ENCODE assay signal across 9 cellular contexts in the genomic region with DNA sequence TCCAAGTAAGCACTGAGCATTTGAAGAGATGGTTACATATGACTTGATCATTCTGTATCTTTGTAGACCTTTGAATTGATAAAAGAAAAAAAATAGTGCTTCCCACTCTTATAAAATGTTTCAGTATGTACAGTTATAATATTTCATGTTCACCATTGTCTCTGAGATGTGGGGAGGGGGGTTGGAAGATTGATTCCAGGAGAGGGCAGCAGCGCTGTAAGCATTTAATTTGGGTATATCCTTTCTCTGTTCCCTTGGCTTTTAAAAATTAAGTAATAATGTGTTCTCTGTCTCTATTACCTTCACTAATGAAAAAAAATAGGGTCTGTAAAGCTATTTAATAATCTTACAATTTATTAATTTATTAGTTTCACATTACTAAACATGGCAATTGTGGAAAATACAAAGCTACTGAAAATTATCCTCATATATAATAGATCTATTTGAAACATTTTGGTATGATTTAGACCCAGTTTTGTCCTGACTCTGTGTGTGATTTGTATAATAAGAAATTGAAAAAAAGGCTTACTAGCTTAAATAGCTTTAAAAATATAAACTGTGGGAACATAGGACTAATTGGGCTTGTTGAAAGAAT.
DNase-seq lines count a peak whose midpoint lies in the region; TF ChIP-seq lines count a peak whose summit lies in the region.
"Had no signal": no experiment of that assay in that cellular context is flagged by ENCODE, and none has a peak within 500 bp of the region (broad histone marks: within the 10 kb centered on the region; RNA-seq: fewer than 3 reads in every experiment).

No MANE protein-coding gene starts in this region.

- H3K27ac ChIP-seq in mammary epithelial cell (ENCODE audit: insufficient read depth, low read depth, low read length) (no peak overlapping the region), ovary (no peak overlapping the region), coronary artery (no peak overlapping the region)
- H3K27ac ChIP-seq: BLaER1 treated with 17β-estradiol and CSF1 and Interleukin-3, amounts not matched to agents 10 nM and 100 nM had no signal

- dilution Hi-C loops in mammary epithelial cell (cut with HindIII; ENCODE audit: low sequenced_read_pairs) = no loop called here

- 55% methylated on average over 1 of the region's 1 CpG for WGBS in mammary epithelial cell (ENCODE audit: low coverage, missing lambda C conversion rate)
- 52 to 77% (median 65%) methylated on average over 1 of the region's 1 CpG for WGBS in ovary, 3 donors

- peaks cover 27% of the 10 kb centered on the region for H3K4me1 ChIP-seq in mammary epithelial cell (ENCODE audit: insufficient read depth, low read length)
- peaks cover 4% of the 10 kb centered on the region for H3K4me1 ChIP-seq in ovary (ENCODE audit: insufficient read depth)

- in situ Hi-C loops in mammary epithelial cell (cut with MboI; ENCODE audit: low sequenced_read_pairs in 2 of 2) = loop anchor here (10.0 kb wide), 1 partner anchor 709 kb away; no protein-coding TSS in a partner anchor

- H3K79me2 ChIP-seq in mammary epithelial cell (ENCODE audit: insufficient read depth, low read length) = no peaks in the 10 kb centered on the region

- CTCF ChIA-PET in mammary epithelial cell (lab: Charles Lee; ENCODE audit: low non-redundant PET) = interaction anchor here (0.6 kb wide), 1 partner anchor 55 kb away, joined by 5 read pairs; no protein-coding TSS in a partner anchor

- intact Hi-C loops in mammary epithelial cell (cut with micrococcal nuclease) (loop anchor here (1.0 to 10.0 kb wide), 7 partner anchors 127 to 1952 kb away; no protein-coding TSS in a partner anchor), ovary (cut with DNase I) (loop anchor here in 1 of 4 donors (5.0 kb wide), 1 partner anchor 712 kb away; no protein-coding TSS in a partner anchor)

- H3K36me3 ChIP-seq in mammary epithelial cell (ENCODE audit: insufficient read depth, low read length) (no peaks in the 10 kb centered on the region), ovary (no peaks in the 10 kb centered on the region)
- H3K36me3 ChIP-seq: BLaER1 treated with 17β-estradiol and CSF1 and Interleukin-3, amounts not matched to agents 10 nM and 100 nM had no signal

- no peaks in the 10 kb centered on the region for H4K20me1 ChIP-seq in mammary epithelial cell (ENCODE audit: insufficient read depth, low read length)
- H4K20me1 ChIP-seq: BLaER1 treated with 17β-estradiol and CSF1 and Interleukin-3, amounts not matched to agents 10 nM and 100 nM had no signal

- no TSS peak for BruUV-seq in mammary epithelial cell (replicated peaks; lab: Mats Ljungman, UMichigan)

- no peak for TF ChIP-seq POLR2A in ovary (IDR thresholded peaks at IDR 0.05)

- no peak overlapping the region for H3K9ac ChIP-seq in mammary epithelial cell (ENCODE audit: insufficient read depth, low read length)
- H3K9ac ChIP-seq: BLaER1 treated with 17β-estradiol and CSF1 and Interleukin-3, amounts not matched to agents 10 nM and 100 nM had no signal

- no peak overlapping the region for H3K4me2 ChIP-seq in mammary epithelial cell (ENCODE audit: insufficient read depth, low read depth, low read length)
- H3K4me2 ChIP-seq: BLaER1 treated with 17β-estradiol and CSF1 and Interleukin-3, amounts not matched to agents 10 nM and 100 nM had no signal

- H3K4me3 ChIP-seq in mammary epithelial cell (replicated peaks in 1 of 3; ENCODE audit: insufficient read depth in 1 of 3, low read depth in 2 of 3, low read length in 3 of 3) (no peak overlapping the region), ovary (no peak overlapping the region), coronary artery (no peak overlapping the region)
- H3K4me3 ChIP-seq: BLaER1 treated with 17β-estradiol and CSF1 and Interleukin-3, amounts not matched to agents 10 nM and 100 nM had no signal

- peak; percentile 23 for DNase-seq in NCI-H1694 treated with DMSO at 0.1 percent for 48 hours (lab: John Stamatoyannopoulos, UW)
- no peak for DNase-seq in NCI-H1694 (lab: John Stamatoyannopoulos, UW)
- DNase-seq in NCI-H2029 (lab: John Stamatoyannopoulos, UW) = peak; percentile 47
- DNase-seq in mammary epithelial cell = peak; percentile 33
- DNase-seq in ovary = peak in 4 of 5 donors; percentile 21 to 52 (median 32)
- no peak for DNase-seq in coronary artery (ENCODE audit: low spot score)
- DNase-seq in T-helper 9 cell = no peak
- no peak for DNase-seq in AG08395 (ENCODE audit: low spot score)

- no peak overlapping the region for H2AFZ ChIP-seq in mammary epithelial cell (ENCODE audit: low read depth, low read length)

- H3K27me3 ChIP-seq in mammary epithelial cell (ENCODE audit: insufficient read depth, low read length) (no peaks in the 10 kb centered on the region), ovary (no peaks in the 10 kb centered on the region)
- H3K27me3 ChIP-seq: BLaER1 treated with 17β-estradiol and CSF1 and Interleukin-3, amounts not matched to agents 10 nM and 100 nM had no signal

- TF ChIP-seq CTCF in mammary epithelial cell (conservative IDR thresholded peaks at IDR 0.05 in 1 of 2, IDR thresholded peaks at IDR 0.05 in 1 of 2; ENCODE audit: extremely low read depth in 1 of 2, insufficient read depth in 1 of 2, low read depth in 1 of 2, low read length in 2 of 2) (peak; percentile 45 to 55), ovary (IDR thresholded peaks at IDR 0.05) (peak in 1 of 3 donors; percentile 23), coronary artery (IDR thresholded peaks at IDR 0.05) (no peak)

- H3K9me3 ChIP-seq in mammary epithelial cell (replicated peaks; ENCODE audit: insufficient read depth, low read length) (no peaks in the 10 kb centered on the region), ovary (no peaks in the 10 kb centered on the region)
- H3K9me3 ChIP-seq: BLaER1 treated with 17β-estradiol and CSF1 and Interleukin-3, amounts not matched to agents 10 nM and 100 nM had no signal

- no peak for TF ChIP-seq EP300 in ovary (IDR thresholded peaks at IDR 0.05)

Comparison
In these comparisons a context has a peak if more than half of its experiments do, and no peak if none do; other contexts are left out.
1. DNase-seq: peak in NCI-H1694 treated with DMSO at 0.1 percent for 48 hours (single experiment), NCI-H2029 (single experiment), mammary epithelial cell (single experiment) and ovary (4 of 5); none in NCI-H1694 (single experiment), coronary artery (single experiment), T-helper 9 cell (single experiment) and AG08395 (single experiment).